ENCODE assay signal across 2 cellular contexts in the genomic region with DNA sequence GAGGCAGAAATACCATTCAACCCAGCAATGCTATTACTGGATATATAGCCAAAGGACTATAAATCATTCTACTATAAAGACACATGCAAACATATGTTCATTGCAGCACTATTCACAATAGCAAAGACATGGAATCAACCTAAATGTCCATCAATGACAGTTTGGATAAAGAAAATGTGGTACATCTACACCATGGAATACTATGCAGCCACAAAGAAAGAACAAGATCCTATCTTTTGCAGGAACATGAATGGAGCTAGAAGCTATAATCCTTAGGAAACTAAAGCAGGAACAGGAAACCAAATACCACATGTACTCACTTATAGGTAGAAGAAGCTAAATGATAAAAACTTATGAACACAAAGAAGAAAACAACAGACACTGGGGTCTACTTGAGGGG.
DNase-seq lines count a peak whose midpoint lies in the region; ATAC-seq, FAIRE-seq and TF ChIP-seq lines count a peak whose summit lies in the region.
"Not testable (repeated sequence)": the region's sequence is repeated elsewhere in the genome, so short reads cannot be mapped to it uniquely, and the experiment has no call there.

No MANE protein-coding gene starts in this region.

- H3K36me3 ChIP-seq in K562 (ENCODE audit: control insufficient read depth, insufficient read depth, low read length), result not testable (repeated sequence)

- not testable (repeated sequence) for H3K27me3 ChIP-seq in K562 (ENCODE audit: control insufficient read depth in 2 of 2, insufficient read depth in 2 of 2, low read length in 2 of 2)

- not testable (repeated sequence) for H2AFZ ChIP-seq in K562 (ENCODE audit: low read depth, low read length)

- not testable (repeated sequence) for TF ChIP-seq POLR2A in K562 (conservative IDR thresholded peaks at IDR 0.05)

- H4K20me1 ChIP-seq in K562 (replicated peaks; ENCODE audit: control insufficient read depth, insufficient read depth, low read length), result not testable (repeated sequence)

- CTCF ChIA-PET in K562 (lab: Yijun Ruan, JAX; ENCODE audit: low intra/inter-chr PET ratio), result not testable (repeated sequence)

- not testable (repeated sequence) for ATAC-seq in SK-N-SH treated with all-trans-retinoic acid at 6 μM for 48 hours, K562

- not testable (repeated sequence) for H3K4me2 ChIP-seq in K562 (ENCODE audit: insufficient read depth, low read length)

- intact Hi-C loops in K562 (cut with micrococcal nuclease), result not testable (repeated sequence)

- not testable (repeated sequence) for H3K79me2 ChIP-seq in K562 (ENCODE audit: control insufficient read depth, insufficient read depth, low read length)

- DNase-seq in K562 (ENCODE audit: extremely low read depth in 1 of 4, low spot score in 3 of 4), result not testable (repeated sequence)

- H3K4me1 ChIP-seq in K562 (replicated peaks in 1 of 2; ENCODE audit: control insufficient read depth in 2 of 2, insufficient read depth in 2 of 2, low read length in 2 of 2), result not testable (repeated sequence)

- not testable (repeated sequence) for H3K4me3 ChIP-seq in K562

- H3K9me3 ChIP-seq in K562 (replicated peaks; ENCODE audit: control insufficient read depth, insufficient read depth, low read depth, low read length), result not testable (repeated sequence)

- H3K27ac ChIP-seq in K562 (ENCODE audit: extremely low read depth, low read depth, low read length), result not testable (repeated sequence)

- not testable (repeated sequence) for H3K9ac ChIP-seq in K562 (ENCODE audit: insufficient read depth in 1 of 2, low read depth in 2 of 2, low read length in 2 of 2)

- TF ChIP-seq CTCF in K562 (IDR thresholded peaks at IDR 0.05 in 2 of 3, conservative IDR thresholded peaks at IDR 0.05 in 1 of 3; ENCODE audit: insufficient read depth in 2 of 3, low read depth in 1 of 3, low read length in 3 of 3), result not testable (repeated sequence)

- not testable (repeated sequence) for H3K9me1 ChIP-seq in K562 (ENCODE audit: control insufficient read depth, insufficient read depth, low read length)

- not testable (repeated sequence) for BruUV-seq in K562 (replicated peaks; lab: Mats Ljungman, UMichigan)

- TF ChIP-seq RAD21 in K562 (CRISPR knock-in tag; conservative IDR thresholded peaks at IDR 0.05 in 1 of 2, IDR thresholded peaks at IDR 0.05 in 1 of 2), result not testable (repeated sequence)

- in situ Hi-C loops in K562 (cut with MboI), result not testable (repeated sequence)

- TF ChIP-seq EP300 in K562 (IDR thresholded peaks at IDR 0.05; ENCODE audit: low read length), result not testable (repeated sequence)

- POLR2A ChIA-PET in K562 (lab: Yijun Ruan, JAX), result not testable (repeated sequence)

- FAIRE-seq in K562 (lab: Jason Lieb, UNC), result not testable (repeated sequence)

TF ChIP-seq in SK-N-SH treated with all-trans-retinoic acid at 6 μM for 48 hours, 23 proteins besides CTCF, POLR2A, EP300 and RAD21:
- TF ChIP-seq ZNF8 (CRISPR knock-in tag; IDR thresholded peaks at IDR 0.05), result peak; percentile 78

TF ChIP-seq in K562, 482 proteins besides CTCF, POLR2A, EP300 and RAD21:
- TF ChIP-seq RBM25 (IDR thresholded peaks at IDR 0.05; ENCODE audit: low read depth, low read length, severe bottlenecking) (peak; percentile 79), CC2D1A (IDR thresholded peaks at IDR 0.05) (peak; percentile 24; the same call in 1 of the 2 replicates), BCOR (IDR thresholded peaks at IDR 0.05) (peak; percentile 80), TRIM24 (IDR thresholded peaks at IDR 0.05) (peak; percentile 32 to 56; a peak in 2 of 4 replicates), KDM1A (IDR thresholded peaks at IDR 0.05) (peak in 1 of 2 experiments; percentile 43; a peak in 2 of 4 replicates), ZNF146 (CRISPR knock-in tag; IDR thresholded peaks at IDR 0.05; ENCODE audit: unreplicated experiment) (peak; percentile 97)
- TF ChIP-seq, protein P1, sequence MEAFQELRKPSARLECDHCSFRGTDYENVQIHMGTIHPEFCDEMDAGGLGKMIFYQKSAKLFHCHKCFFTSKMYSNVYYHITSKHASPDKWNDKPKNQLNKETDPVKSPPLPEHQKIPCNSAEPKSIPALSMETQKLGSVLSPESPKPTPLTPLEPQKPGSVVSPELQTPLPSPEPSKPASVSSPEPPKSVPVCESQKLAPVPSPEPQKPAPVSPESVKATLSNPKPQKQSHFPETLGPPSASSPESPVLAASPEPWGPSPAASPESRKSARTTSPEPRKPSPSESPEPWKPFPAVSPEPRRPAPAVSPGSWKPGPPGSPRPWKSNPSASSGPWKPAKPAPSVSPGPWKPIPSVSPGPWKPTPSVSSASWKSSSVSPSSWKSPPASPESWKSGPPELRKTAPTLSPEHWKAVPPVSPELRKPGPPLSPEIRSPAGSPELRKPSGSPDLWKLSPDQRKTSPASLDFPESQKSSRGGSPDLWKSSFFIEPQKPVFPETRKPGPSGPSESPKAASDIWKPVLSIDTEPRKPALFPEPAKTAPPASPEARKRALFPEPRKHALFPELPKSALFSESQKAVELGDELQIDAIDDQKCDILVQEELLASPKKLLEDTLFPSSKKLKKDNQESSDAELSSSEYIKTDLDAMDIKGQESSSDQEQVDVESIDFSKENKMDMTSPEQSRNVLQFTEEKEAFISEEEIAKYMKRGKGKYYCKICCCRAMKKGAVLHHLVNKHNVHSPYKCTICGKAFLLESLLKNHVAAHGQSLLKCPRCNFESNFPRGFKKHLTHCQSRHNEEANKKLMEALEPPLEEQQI (IDR thresholded peaks at IDR 0.05), result peak; percentile 70; the same call in 1 of the 2 replicates
